24 cellular contexts compared by ENCODE assay signal in genomic region chr11:109708184-109708583, GRCh38.
"Had no signal": no experiment of that assay in that cellular context is flagged by ENCODE, and none has a peak within 500 bp of the region (broad histone marks: within the 10 kb centered on the region; RNA-seq: fewer than 3 reads in every experiment).

No MANE protein-coding gene starts in this region.

- H3K27me3 Mint-ChIP-seq: activated CD4-positive, alpha-beta memory T cell treated with anti-CD3 and anti-CD28 coated beads for 36 hours; activated CD4-positive, alpha-beta T cell treated with anti-CD3 and anti-CD28 coated beads, Interleukin-2, amount 10 ng/mL, durations not matched to agents 7 days and 5 days; activated T-helper 17 cell treated with anti-CD3 and anti-CD28 coated beads, Interleukin-2, amount 50 U/mL, for 72 hours; T-cell had no signal

- FAIRE-seq: colon, K562, TTC549 had no signal

- H3K9me3 Mint-ChIP-seq: activated CD4-positive, alpha-beta T cell treated with anti-CD3 and anti-CD28 coated beads, Interleukin-2, amount 10 ng/mL, durations not matched to agents 7 days and 5 days had no signal

- H3K27ac Mint-ChIP-seq: activated CD4-positive, alpha-beta memory T cell treated with anti-CD3 and anti-CD28 coated beads for 36 hours; activated CD4-positive, alpha-beta T cell treated with anti-CD3 and anti-CD28 coated beads, Interleukin-2, amount 10 ng/mL, durations not matched to agents 7 days and 5 days; activated naive CD4-positive, alpha-beta T cell treated with anti-CD3 and anti-CD28 coated beads for 36 hours; activated naive CD8-positive, alpha-beta T cell; activated T-helper 17 cell treated with anti-CD3 and anti-CD28 coated beads, Interleukin-2, amount 50 U/mL, for 72 hours; T-cell had no signal

- H3K4me3 Mint-ChIP-seq: activated CD4-positive, alpha-beta memory T cell treated with anti-CD3 and anti-CD28 coated beads for 36 hours; activated CD4-positive, alpha-beta T cell treated with anti-CD3 and anti-CD28 coated beads, Interleukin-2, amount 10 ng/mL, durations not matched to agents 7 days and 5 days; activated naive CD4-positive, alpha-beta T cell treated with anti-CD3 and anti-CD28 coated beads for 36 hours; activated naive CD8-positive, alpha-beta T cell; activated T-helper 17 cell treated with anti-CD3 and anti-CD28 coated beads, Interleukin-2, amount 50 U/mL, for 72 hours; T-cell had no signal

- H3K4me1 Mint-ChIP-seq: activated CD4-positive, alpha-beta T cell treated with anti-CD3 and anti-CD28 coated beads, Interleukin-2, amount 10 ng/mL, durations not matched to agents 7 days and 5 days; activated T-helper 17 cell treated with anti-CD3 and anti-CD28 coated beads, Interleukin-2, amount 50 U/mL, for 72 hours; T-cell had no signal

- H3K4me3 ChIP-seq: K562 had no signal

- DNase-seq: activated CD4-positive, alpha-beta memory T cell treated with anti-CD3 and anti-CD28 coated beads for 36 hours; activated CD4-positive, alpha-beta T cell treated with anti-CD3 and anti-CD28 coated beads, Interleukin-2, amount 10 ng/mL, durations not matched to agents 7 days and 5 days; activated CD4-positive, CD25-positive, alpha-beta regulatory T cell; activated CD8-positive, alpha-beta memory T cell treated with anti-CD3 and anti-CD28 coated beads for 24 hours; activated gamma-delta T cell; activated naive CD4-positive, alpha-beta T cell treated with anti-CD3 and anti-CD28 coated beads for 36 hours; activated T-cell treated with anti-CD3 and anti-CD28 coated beads, Interleukin-2, amount 50 U/mL, for 48 hours; cerebellar nuclear complex; Karpas-422; NCI-H1105 treated with DMSO at 0.1 percent for 48 hours; NCI-H1436 treated with DMSO at 0.1 percent for 48 hours; NCI-H1930; NCI-H510A treated with DMSO at 0.1 percent for 48 hours; NCI-H774; PC-3; SHP77 treated with DMSO at 0.1 percent for 48 hours; T-cell; T-helper 2 cell; T1000 had no signal

- H3K36me3 Mint-ChIP-seq: activated CD4-positive, alpha-beta memory T cell treated with anti-CD3 and anti-CD28 coated beads for 36 hours; activated naive CD8-positive, alpha-beta T cell; T-cell had no signal
